ENCODE assay signal across 1 cellular context in the genomic region with DNA sequence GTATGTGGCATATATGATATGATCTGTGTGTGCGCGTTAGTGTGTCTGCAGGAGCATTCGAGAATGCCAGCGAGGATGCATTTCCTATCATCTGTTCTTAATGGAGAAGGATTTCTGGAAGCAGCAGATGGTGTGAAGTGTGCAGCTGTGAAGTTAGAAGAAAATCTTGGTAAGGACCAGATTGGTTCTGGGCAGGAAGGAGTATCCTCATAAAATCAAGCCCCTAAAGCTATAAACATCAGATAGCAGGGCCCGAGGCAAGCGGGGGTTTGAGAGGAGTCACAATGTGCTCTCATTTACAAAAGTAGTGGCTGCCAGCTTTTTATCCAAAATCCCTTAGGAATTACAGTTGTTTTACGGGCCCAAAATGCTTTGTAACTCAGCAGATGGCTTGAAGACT.
A peak's percentile ranks its signal among the peaks of the same experiment; 100 is the strongest.
TF ChIP-seq lines count a peak whose summit lies in the region.

No MANE protein-coding gene starts in this region.

TF ChIP-seq in GM12878, 131 proteins besides CTCF, POLR2A, EP300 and RAD21:
- TF ChIP-seq TARDBP (IDR thresholded peaks at IDR 0.05; ENCODE audit: borderline replicate concordance), result 0 out of 2 replicates have a peak, but pooled peaks have one; percentile 32
- TF ChIP-seq MEF2B (IDR thresholded peaks at IDR 0.05; ENCODE audit: partially characterized antibody, poor library complexity, severe bottlenecking), result no peak
- TF ChIP-seq ZNF274 (IDR thresholded peaks at IDR 0.05; ENCODE audit: insufficient read depth, insufficient read length), result no peak
- TF ChIP-seq STAT1 (conservative IDR thresholded peaks at IDR 0.05), result no peak
- TF ChIP-seq ZNF384 (IDR thresholded peaks at IDR 0.05; ENCODE audit: borderline replicate concordance, low read depth, low read length), result no peak
